8 cellular contexts compared by ENCODE assay signal in the genomic region with DNA sequence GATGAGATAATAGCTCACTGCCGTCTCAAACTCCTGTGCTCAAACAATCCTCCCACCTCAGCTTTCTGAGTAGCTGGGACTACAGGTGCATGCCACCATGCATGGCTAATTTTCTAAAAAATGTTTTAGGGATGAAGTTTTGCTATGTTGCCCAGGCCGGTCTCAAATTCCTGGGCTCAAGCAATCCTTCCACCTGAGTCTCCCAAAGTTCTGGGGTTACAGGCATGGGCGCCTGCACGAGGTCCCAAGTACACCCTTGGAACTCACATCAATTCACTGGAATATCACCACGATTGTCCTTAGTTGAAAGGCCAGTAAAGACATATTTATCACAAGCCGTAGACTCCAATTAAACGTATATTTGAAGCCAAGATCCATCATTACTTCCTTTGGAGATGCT.
"Had no signal": no experiment of that assay in that cellular context is flagged by ENCODE, and none has a peak within 500 bp of the region (broad histone marks: within the 10 kb centered on the region; RNA-seq: fewer than 3 reads in every experiment).

No MANE protein-coding gene starts in this region.

- H3K27ac ChIP-seq: GM23248 had no signal

- H3K36me3 ChIP-seq: HAP-1 had no signal

- DNase-seq: GM23248, GOT3, H7, H9, HCEC 1CT, HFFc6 had no signal

- H3K9me3 ChIP-seq: HAP-1 had no signal

- H3K4me1 ChIP-seq: HAP-1 had no signal

- H3K4me3 ChIP-seq: GM23248, GM23338, HAP-1 had no signal
